19 cellular contexts compared by ENCODE assay signal in the genomic region with DNA sequence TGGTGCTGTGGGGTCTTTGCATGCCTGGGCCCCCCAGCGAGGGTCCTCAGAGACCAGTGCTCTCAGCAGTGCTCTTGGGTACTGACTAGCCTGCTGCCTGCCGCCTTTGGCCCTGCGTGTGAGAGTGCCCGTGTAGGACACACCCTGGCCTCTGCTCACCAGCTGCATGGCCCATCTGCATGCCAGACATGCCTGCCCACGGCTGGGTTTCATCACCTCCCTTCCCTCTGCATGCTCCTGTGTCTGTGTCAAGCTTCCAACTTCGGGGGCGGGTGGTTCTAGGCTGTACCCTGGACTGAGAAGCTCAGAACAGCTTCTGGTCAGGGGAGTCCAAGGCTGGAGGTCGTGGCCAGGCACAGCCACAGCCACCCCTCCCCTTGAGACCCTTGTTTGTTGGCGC. TPM values are rescaled to one million over a fixed set of nuclear protein-coding genes. Genes with fewer than 3 reads are reported as not detected.
DNase-seq lines count a peak whose midpoint lies in the region; ATAC-seq and TF ChIP-seq lines count a peak whose summit lies in the region.
"Had no signal": no experiment of that assay in that cellular context is flagged by ENCODE, and none has a peak within 500 bp of the region (broad histone marks: within the 10 kb centered on the region; RNA-seq: fewer than 3 reads in every experiment).

No MANE protein-coding gene starts in this region.

- H3K27me3 ChIP-seq in left ventricle myocardium inferior (ENCODE audit: low read depth) (no peaks in the 10 kb centered on the region), lower lobe of right lung (ENCODE audit: low read depth) (no peaks in the 10 kb centered on the region)
- H3K27me3 ChIP-seq: esophagus muscularis mucosa, Peyer's patch had no signal

- H3K4me3 Mint-ChIP-seq in chondrocyte (ENCODE audit: unreplicated experiment) = no peak overlapping the region
- H3K4me3 Mint-ChIP-seq: T-helper 1 cell treated with Interleukin-12 subunit alpha and Interleukin-12 subunit beta and Interleukin-4 antibody, amounts not matched to agents 30 μg/mL and 1 μg/mL, for 36 hours had no signal

- no peak for DNase-seq in Right ventricle myocardium superior
- DNase-seq in left ventricle myocardium inferior = no peak
- no peak for DNase-seq in chondrocyte (ENCODE audit: low spot score)
- DNase-seq in lower lobe of right lung = no peak
- no peak for DNase-seq in medulla oblongata (ENCODE audit: extremely low spot score)
- no peak for DNase-seq in LoVo (ENCODE audit: low spot score)
- no peak for DNase-seq in activated CD8-positive, alpha-beta memory T cell treated with anti-CD3 and anti-CD28 coated beads for 24 hours
- DNase-seq: activated T-cell treated with anti-CD3 and anti-CD28 coated beads for 4 hours; Calu3; mucosa of descending colon; NCI-H1694 treated with DMSO at 0.1 percent for 48 hours; NCI-H69; Peyer's patch; stimulated activated CD4-positive, alpha-beta T cell treated with anti-CD3 and anti-CD28 coated beads, Interleukin-2, amount 100 ng/mL, for 48 hours had no signal

- H3K4me1 Mint-ChIP-seq in chondrocyte (ENCODE audit: low read depth) = peaks cover 16% of the 10 kb centered on the region

- intact Hi-C loops in Right ventricle myocardium superior (cut with DNase I) (no loop called here), left ventricle myocardium inferior (cut with micrococcal nuclease) (no loop called here), lower lobe of right lung (cut with DNase I) (no loop called here)

- peaks cover 3% of the 10 kb centered on the region for H3K36me3 Mint-ChIP-seq in chondrocyte (ENCODE audit: low read depth)

- ATAC-seq in Right ventricle myocardium superior (ENCODE audit: poor library complexity) = peak; percentile 54
- peak; percentile 34 to 64 for ATAC-seq in lower lobe of right lung
- no peak for ATAC-seq in HG02938 (IDR thresholded peaks at IDR 0.05; ENCODE audit: unreplicated experiment)
- ATAC-seq: HCT116, mucosa of descending colon had no signal

- H3K36me3 ChIP-seq in left ventricle myocardium inferior (no peaks in the 10 kb centered on the region), lower lobe of right lung (peaks cover 26% of the 10 kb centered on the region)
- H3K36me3 ChIP-seq: prostate gland had no signal

- H3K9me3 ChIP-seq in left ventricle myocardium inferior (replicated peaks) (no peaks in the 10 kb centered on the region), lower lobe of right lung (no peaks in the 10 kb centered on the region)
- H3K9me3 ChIP-seq: esophagus muscularis mucosa, mucosa of descending colon, Peyer's patch, prostate gland had no signal

- no peak overlapping the region for H3K27ac ChIP-seq in left ventricle myocardium inferior (replicated peaks)
- no peak overlapping the region for H3K27ac ChIP-seq in lower lobe of right lung
- H3K27ac ChIP-seq: esophagus muscularis mucosa had no signal

- TF ChIP-seq CTCF in left ventricle myocardium inferior (IDR thresholded peaks at IDR 0.05; ENCODE audit: borderline replicate concordance) (no peak), chondrocyte (IDR thresholded peaks at IDR 0.05) (no peak), lower lobe of right lung (IDR thresholded peaks at IDR 0.05) (no peak)

- H3K4me3 ChIP-seq in left ventricle myocardium inferior = no peak overlapping the region
- H3K4me3 ChIP-seq in lower lobe of right lung = no peak overlapping the region
- H3K4me3 ChIP-seq: esophagus muscularis mucosa, mucosa of descending colon, Peyer's patch, prostate gland had no signal

- H3K27me3 Mint-ChIP-seq in chondrocyte (ENCODE audit: low read depth) = no peaks in the 10 kb centered on the region

- H3K4me1 ChIP-seq in left ventricle myocardium inferior (no peaks in the 10 kb centered on the region), lower lobe of right lung (no peaks in the 10 kb centered on the region)
- H3K4me1 ChIP-seq: prostate gland had no signal

- H3K27ac Mint-ChIP-seq in chondrocyte (ENCODE audit: unreplicated experiment) = peak overlapping the region; percentile 33
- H3K27ac Mint-ChIP-seq: T-helper 1 cell treated with Interleukin-12 subunit alpha and Interleukin-12 subunit beta and Interleukin-4 antibody, amounts not matched to agents 30 μg/mL and 1 μg/mL, for 36 hours had no signal

- H3K9me3 Mint-ChIP-seq in chondrocyte (ENCODE audit: low read depth) = no peaks in the 10 kb centered on the region
- H3K9me3 Mint-ChIP-seq: T-helper 1 cell treated with Interleukin-12 subunit alpha and Interleukin-12 subunit beta and Interleukin-4 antibody, amounts not matched to agents 30 μg/mL and 1 μg/mL, for 36 hours had no signal

RNA-seq across cellular contexts. Expression of gene PTPRF, which starts 56.9 kb away (rescaled TPM):
- total RNA-seq in Right ventricle myocardium superior = 4.2 TPM
- 2.9 TPM for total RNA-seq in left ventricle myocardium inferior
- 54.6 to 66.7 TPM (median 62.0 TPM) in 3 replicates for total RNA-seq in chondrocyte
- 176 TPM for total RNA-seq in lower lobe of right lung

Comparison
In these comparisons a context has a peak if more than half of its experiments do, and no peak if none do; other contexts are left out.
1. RNA of gene PTPRF, which starts 56.9 kb away (total RNA-seq): 176 TPM in lower lobe of right lung (single experiment) and 54.6 to 66.7 TPM in chondrocyte; 4.2 TPM in Right ventricle myocardium superior (single experiment) and 2.9 TPM in left ventricle myocardium inferior (single experiment); every median in the first group is over 10 times any median in the second.